ENCODE assay signal across 17 cellular contexts in the genomic region with DNA sequence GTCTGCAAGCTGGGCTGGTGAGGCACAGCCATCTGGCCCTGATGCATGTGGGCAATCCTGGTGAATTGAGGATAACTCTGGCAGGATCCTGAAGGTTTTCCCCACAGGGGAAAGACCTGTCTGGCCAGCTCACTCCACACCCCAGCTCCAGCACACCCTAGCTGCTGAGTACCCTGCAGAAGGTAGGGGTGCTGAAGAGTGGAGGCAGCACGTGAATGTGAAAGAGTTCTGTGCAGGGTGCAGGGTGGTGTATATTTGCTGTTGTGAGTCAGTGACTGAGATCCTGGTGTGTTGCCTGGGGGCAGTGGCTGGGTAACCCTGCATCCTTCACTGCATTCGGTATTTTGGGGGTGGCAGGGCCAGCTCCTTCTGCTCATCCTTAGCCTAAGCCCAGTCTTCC. TPM values are rescaled to one million over a fixed set of nuclear protein-coding genes. Genes with fewer than 3 reads are reported as not detected.
A peak's percentile ranks its signal among the peaks of the same experiment; 100 is the strongest.
DNase-seq lines count a peak whose midpoint lies in the region; ATAC-seq and TF ChIP-seq lines count a peak whose summit lies in the region.
"Had no signal": no experiment of that assay in that cellular context is flagged by ENCODE, and none has a peak within 500 bp of the region (broad histone marks: within the 10 kb centered on the region; RNA-seq: fewer than 3 reads in every experiment).

No MANE protein-coding gene starts in this region.

- H3K9me3 ChIP-seq in right cardiac atrium (ENCODE audit: control insufficient read depth, low read length) (no peaks in the 10 kb centered on the region), Panc1 (ENCODE audit: control insufficient read depth, insufficient read depth, low read depth, low read length) (no peaks in the 10 kb centered on the region)
- H3K9me3 ChIP-seq: BLaER1 treated with 17β-estradiol and CSF1 and Interleukin-3, amounts not matched to agents 10 nM and 100 nM had no signal

- CTCF ChIA-PET in Panc1 (lab: Charles Lee): interaction anchor here (0.5 to 0.6 kb wide), 2 partner anchors 9 to 362 kb away, joined by 3 to 11 read pairs; no protein-coding TSS in a partner anchor

- H3K27me3 ChIP-seq in right cardiac atrium (ENCODE audit: control insufficient read depth, insufficient read depth) (no peaks in the 10 kb centered on the region), Panc1 (ENCODE audit: control insufficient read depth, insufficient read depth, low read length) (no peaks in the 10 kb centered on the region)
- H3K27me3 ChIP-seq: BLaER1 treated with 17β-estradiol and CSF1 and Interleukin-3, amounts not matched to agents 10 nM and 100 nM had no signal

- DNase-seq in Right ventricle myocardium superior (peak; percentile 12), right cardiac atrium (no peak), Panc1 (ENCODE audit: low read depth, low spot score) (no peak), middle frontal gyrus (ENCODE audit: extremely low spot score, low spot score) (no peak), endothelial cell (ENCODE audit: low spot score) (no peak), head of caudate nucleus (no peak)
- DNase-seq: 8988T, DMS153, MV-4-11, NCI-H1436, NCI-H2029 treated with DMSO at 0.1 percent for 48 hours, NCI-H524 treated with DMSO at 0.1 percent for 48 hours, T-cell had no signal

- ATAC-seq in Right ventricle myocardium superior (ENCODE audit: poor library complexity): no peak
- no peak for ATAC-seq in right cardiac atrium
- ATAC-seq in Panc1: peak; percentile 36
- ATAC-seq in esophagus mucosa: peak; percentile 64
- ATAC-seq in GM21526 (IDR thresholded peaks at IDR 0.05; ENCODE audit: low FRiP score, unreplicated experiment): no peak
- ATAC-seq: T-cell had no signal

- H3K27ac ChIP-seq in right cardiac atrium (ENCODE audit: low read length) (no peak overlapping the region), Panc1 (ENCODE audit: low read length) (no peak overlapping the region)
- H3K27ac ChIP-seq: BLaER1 treated with 17β-estradiol and CSF1 and Interleukin-3, amounts not matched to agents 10 nM and 100 nM; SK-N-MC had no signal

- H3K36me3 Mint-ChIP-seq in endothelial cell (ENCODE audit: low read depth, unreplicated experiment): no peaks in the 10 kb centered on the region
- H3K36me3 Mint-ChIP-seq: T-cell had no signal

- H3K4me3 ChIP-seq in right cardiac atrium (ENCODE audit: low read length) (no peak overlapping the region), Panc1 (ENCODE audit: low read depth in 2 of 2, low read length in 2 of 2) (no peak overlapping the region)
- H3K4me3 ChIP-seq: BLaER1 treated with 17β-estradiol and CSF1 and Interleukin-3, amounts not matched to agents 10 nM and 100 nM; SK-N-MC had no signal

- no peak for TF ChIP-seq CTCF in Panc1 (IDR thresholded peaks at IDR 0.05)
- TF ChIP-seq CTCF in endothelial cell (IDR thresholded peaks at IDR 0.05; ENCODE audit: unreplicated experiment): no peak

- no peak overlapping the region for H3K4me3 Mint-ChIP-seq in endothelial cell (ENCODE audit: unreplicated experiment)
- H3K4me3 Mint-ChIP-seq: T-cell had no signal

- intact Hi-C loops in Right ventricle myocardium superior (cut with DNase I) (no loop called here), right cardiac atrium (cut with DNase I) (no loop called here), Panc1 (cut with micrococcal nuclease; ENCODE audit: unreplicated experiment) (no loop called here), head of caudate nucleus (cut with DNase I) (no loop called here)

- in situ Hi-C loops in Panc1 (cut with HindIII; ENCODE audit: low pct_unique_long_range_greater_than_20kb, low sequenced_read_pairs): no loop called here

- BruUV-seq in Panc1 (replicated peaks; lab: Mats Ljungman, UMichigan): no TSS peak

- H3K27me3 Mint-ChIP-seq in endothelial cell (ENCODE audit: unreplicated experiment): peaks cover 3% of the 10 kb centered on the region
- H3K27me3 Mint-ChIP-seq: T-cell had no signal

- no peaks in the 10 kb centered on the region for H3K36me3 ChIP-seq in Panc1 (ENCODE audit: control insufficient read depth, insufficient read depth, low read length)
- H3K36me3 ChIP-seq: BLaER1 treated with 17β-estradiol and CSF1 and Interleukin-3, amounts not matched to agents 10 nM and 100 nM had no signal

- no peaks in the 10 kb centered on the region for H3K4me1 Mint-ChIP-seq in endothelial cell (ENCODE audit: unreplicated experiment)
- H3K4me1 Mint-ChIP-seq: T-cell had no signal

- WGBS in right cardiac atrium: 88% methylated on average over 2 of the region's 2 CpGs

- no peaks in the 10 kb centered on the region for H3K4me1 ChIP-seq in right cardiac atrium (ENCODE audit: control insufficient read depth, insufficient read depth, low read length)
- H3K4me1 ChIP-seq in Panc1 (ENCODE audit: control insufficient read depth, insufficient read depth, low read length): 0 out of 2 replicates have a peak, but pooled peaks cover 4% of the 10 kb centered on the region
- H3K4me1 ChIP-seq: BLaER1 treated with 17β-estradiol and CSF1 and Interleukin-3, amounts not matched to agents 10 nM and 100 nM had no signal

- POLR2A ChIA-PET in Panc1 (lab: Charles Lee): no interaction called here

- H3K27ac Mint-ChIP-seq in endothelial cell (ENCODE audit: unreplicated experiment): no peak overlapping the region
- H3K27ac Mint-ChIP-seq: T-cell had no signal

- no peaks in the 10 kb centered on the region for H3K9me3 Mint-ChIP-seq in endothelial cell (ENCODE audit: unreplicated experiment)
- H3K9me3 Mint-ChIP-seq: T-cell had no signal

RNA-seq across cellular contexts. Expression of gene DGAT2, which starts 22.4 kb away (rescaled TPM):
- total RNA-seq in Right ventricle myocardium superior: 20.7 TPM
- 10 to 100 TPM in 2 of 4 donors, 1 to 10 TPM in 2; 5.7 to 18.0 (median 10.4) TPM for total RNA-seq in right cardiac atrium
- 23.4 TPM for polyA plus RNA-seq in right cardiac atrium
- total RNA-seq in Panc1 (2021; ENCODE audit: unreplicated experiment): 19.2 TPM
- 23.1 TPM for polyA plus RNA-seq in Panc1 (2012; ENCODE audit: insufficient read length)
- 12.4 TPM for total RNA-seq in esophagus mucosa
- total RNA-seq in endothelial cell (ENCODE audit: unreplicated experiment): 0.51 TPM

RNA-seq across cellular contexts. Expression of gene UVRAG, which starts 24.0 kb away (rescaled TPM):
- 14.7 TPM for total RNA-seq in Right ventricle myocardium superior
- total RNA-seq in right cardiac atrium: 10 to 100 TPM; 12.6 to 18.5 (median 14.0) TPM
- 5.5 TPM for polyA plus RNA-seq in right cardiac atrium
- 29.5 TPM for total RNA-seq in Panc1 (2021; ENCODE audit: unreplicated experiment)
- 12.0 TPM for polyA plus RNA-seq in Panc1 (2012; ENCODE audit: insufficient read length)
- 8.8 TPM for total RNA-seq in esophagus mucosa
- total RNA-seq in endothelial cell (ENCODE audit: unreplicated experiment): 25.0 TPM

Comparison
In these comparisons a context has a peak if more than half of its experiments do, and no peak if none do; other contexts are left out.
1. ATAC-seq: peak in Panc1 (single experiment) and esophagus mucosa (single experiment); none in Right ventricle myocardium superior (single experiment), right cardiac atrium (0 of 2) and GM21526 (single experiment).